Comparison of ENCODE assay signal across 16 cellular contexts in the genomic region with DNA sequence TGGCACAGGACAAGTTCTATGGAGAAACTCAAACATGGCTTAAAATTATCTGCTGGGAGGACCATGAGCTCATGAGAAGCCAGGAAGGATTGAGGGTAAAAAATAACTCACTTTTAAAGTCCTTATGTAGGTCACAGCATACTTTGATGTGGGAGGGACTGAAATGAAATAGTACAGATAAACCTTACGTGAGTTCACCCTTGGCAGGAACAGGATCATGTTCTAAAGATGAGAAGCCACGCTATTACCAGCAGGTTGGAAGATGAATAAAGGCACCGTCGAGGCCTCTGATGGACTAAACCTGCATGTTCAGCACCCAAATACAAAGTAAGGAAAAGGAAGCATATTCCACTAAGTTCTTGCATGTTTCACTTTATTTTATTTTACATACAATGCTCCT.
"Had no signal": no experiment of that assay in that cellular context is flagged by ENCODE, and none has a peak within 500 bp of the region (broad histone marks: within the 10 kb centered on the region; RNA-seq: fewer than 3 reads in every experiment).

No MANE protein-coding gene starts in this region.

- ATAC-seq: natural killer cell treated with Interleukin-12 subunit alpha and Interleukin-12 subunit beta and Interleukin-15 and Interleukin-18, amount 100 ng/mL, for 72 hours; right lobe of liver; upper lobe of right lung had no signal

- H3K27ac ChIP-seq: left ventricle myocardium inferior, right lobe of liver, spleen, thoracic aorta, upper lobe of right lung, VCaP had no signal

- H3K9me3 Mint-ChIP-seq: natural killer cell treated with Interleukin-12 subunit alpha and Interleukin-12 subunit beta and Interleukin-15 and Interleukin-18, amount 100 ng/mL, for 72 hours had no signal

- H3K9me3 ChIP-seq: left ventricle myocardium inferior, right lobe of liver, SK-N-SH, spleen, thoracic aorta, upper lobe of right lung had no signal

- FAIRE-seq: colon had no signal

- H3K27me3 ChIP-seq: right lobe of liver, spleen, upper lobe of right lung had no signal

- H3K4me3 Mint-ChIP-seq: natural killer cell treated with Interleukin-12 subunit alpha and Interleukin-12 subunit beta and Interleukin-15 and Interleukin-18, amount 100 ng/mL, for 72 hours had no signal

- H3K36me3 Mint-ChIP-seq: natural killer cell treated with Interleukin-12 subunit alpha and Interleukin-12 subunit beta and Interleukin-15 and Interleukin-18, amount 100 ng/mL, for 72 hours had no signal

- H3K27me3 Mint-ChIP-seq: natural killer cell treated with Interleukin-12 subunit alpha and Interleukin-12 subunit beta and Interleukin-15 and Interleukin-18, amount 100 ng/mL, for 72 hours had no signal

- DNase-seq: activated CD8-positive, alpha-beta memory T cell treated with anti-CD3 and anti-CD28 coated beads for 24 hours; activated naive CD4-positive, alpha-beta T cell; foreskin fibroblast; hippocampal formation; left ventricle myocardium inferior; mesenchymal stem cell; posterior cingulate gyrus; right lobe of liver; SK-N-SH; spleen; T-helper 1 cell; upper lobe of right lung had no signal

- H3K4me3 ChIP-seq: left ventricle myocardium inferior, right lobe of liver, spleen, thoracic aorta, upper lobe of right lung had no signal

- H3K4me1 ChIP-seq: right lobe of liver, spleen, upper lobe of right lung had no signal

- H3K36me3 ChIP-seq: left ventricle myocardium inferior, right lobe of liver, spleen, thoracic aorta, upper lobe of right lung had no signal
